11 cellular contexts compared by ENCODE assay signal in genomic region chr6:150403458-150404245, GRCh38. TPM values are rescaled to one million over a fixed set of nuclear protein-coding genes. Genes with fewer than 3 reads are reported as not detected.
DNase-seq lines count a peak whose midpoint lies in the region; ATAC-seq and TF ChIP-seq lines count a peak whose summit lies in the region.
"Had no signal": no experiment of that assay in that cellular context is flagged by ENCODE, and none has a peak within 500 bp of the region (broad histone marks: within the 10 kb centered on the region; RNA-seq: fewer than 3 reads in every experiment).

No MANE protein-coding gene starts in this region.

- H3K9me3 ChIP-seq in RWPE2 (ENCODE audit: severe bottlenecking): no peaks in the 10 kb centered on the region

- peak overlapping the region; percentile 45 for H3K27ac ChIP-seq in RWPE2 (ENCODE audit: poor library complexity, severe bottlenecking)
- H3K27ac ChIP-seq: cardiac muscle cell had no signal

- H3K27me3 ChIP-seq in RWPE2 (ENCODE audit: insufficient read depth, poor library complexity, severe bottlenecking): no peaks in the 10 kb centered on the region

- no peak overlapping the region for H3K4me3 ChIP-seq in RWPE2 (ENCODE audit: severe bottlenecking)
- H3K4me3 ChIP-seq in skeletal muscle cell (ENCODE audit: low read depth, low read length): no peak overlapping the region
- H3K4me3 ChIP-seq: cardiac muscle cell, GM23338 had no signal

- ATAC-seq in RWPE2 (ENCODE audit: low read depth) (peak; percentile 95), GM19452 (IDR thresholded peaks at IDR 0.05; ENCODE audit: unreplicated experiment) (no peak), GM21723 (IDR thresholded peaks at IDR 0.05; ENCODE audit: unreplicated experiment) (no peak), GM21447 (IDR thresholded peaks at IDR 0.05; ENCODE audit: unreplicated experiment) (no peak), GM18858 (IDR thresholded peaks at IDR 0.05; ENCODE audit: unreplicated experiment) (no peak)
- ATAC-seq: GM23338 had no signal

- DNase-seq in HS-5 (ENCODE audit: low read depth) (peak; percentile 74), RWPE2 (ENCODE audit: low spot score) (no peak), glomerular endothelial cell (ENCODE audit: extremely low read depth, low read depth, low spot score) (peak; percentile 81), skeletal muscle cell (ENCODE audit: low read depth) (peak; percentile 94)

- TF ChIP-seq CTCF in RWPE2 (IDR thresholded peaks at IDR 0.05; ENCODE audit: poor library complexity, severe bottlenecking): no peak

- no peaks in the 10 kb centered on the region for H3K36me3 ChIP-seq in RWPE2 (ENCODE audit: low read depth)
- H3K36me3 ChIP-seq: cardiac muscle cell had no signal

- H3K4me1 ChIP-seq in RWPE2 (ENCODE audit: insufficient read depth, poor library complexity, severe bottlenecking): peaks cover 11% of the 10 kb centered on the region

RNA-seq across cellular contexts. Expression of gene IYD, which starts 34.8 kb away (rescaled TPM):
- total RNA-seq in glomerular endothelial cell: not detected in 2 replicates
- total RNA-seq: cardiac muscle cell, GM23338, myocyte had no signal
